In genomic region chr2:1731963-1732768, GRCh38 we compare ENCODE assay signal across 11 cellular contexts. TPM values are rescaled to one million over a fixed set of nuclear protein-coding genes. Genes with fewer than 3 reads are reported as not detected.
DNase-seq lines count a peak whose midpoint lies in the region; ATAC-seq and TF ChIP-seq lines count a peak whose summit lies in the region.
"Had no signal": no experiment of that assay in that cellular context is flagged by ENCODE, and none has a peak within 500 bp of the region (broad histone marks: within the 10 kb centered on the region; RNA-seq: fewer than 3 reads in every experiment).

No MANE protein-coding gene starts in this region.

- no peaks in the 10 kb centered on the region for H3K9me3 ChIP-seq in SJCRH30 (replicated peaks)

- H3K36me3 Mint-ChIP-seq in CD14-positive monocyte: no peaks in the 10 kb centered on the region
- H3K36me3 Mint-ChIP-seq: activated naive CD4-positive, alpha-beta T cell treated with anti-CD3 and anti-CD28 coated beads, Interleukin-2, amount 50 U/mL, for 72 hours; IgD-negative memory B cell had no signal

- peaks cover 0 to 12% (median 5%) of the 10 kb centered on the region in 7 donors for H3K9me3 Mint-ChIP-seq in CD14-positive monocyte
- H3K9me3 Mint-ChIP-seq: activated naive CD4-positive, alpha-beta T cell treated with anti-CD3 and anti-CD28 coated beads, Interleukin-2, amount 50 U/mL, for 72 hours had no signal

- no peak for TF ChIP-seq CTCF in CD14-positive monocyte (IDR thresholded peaks at IDR 0.05)

- no peak overlapping the region for H3K4me3 ChIP-seq in SJCRH30

- H3K27me3 ChIP-seq in SJCRH30: no peaks in the 10 kb centered on the region

- H3K4me1 ChIP-seq in SJCRH30: peaks cover 55% of the 10 kb centered on the region

- no peaks in the 10 kb centered on the region for H3K4me1 Mint-ChIP-seq in CD14-positive monocyte
- H3K4me1 Mint-ChIP-seq: IgD-negative memory B cell had no signal

- H3K4me3 Mint-ChIP-seq in CD14-positive monocyte: no peak overlapping the region
- H3K4me3 Mint-ChIP-seq: IgD-negative memory B cell had no signal

- peaks cover 0 to 2% (median 1%) of the 10 kb centered on the region in 3 donors for H3K27me3 Mint-ChIP-seq in CD14-positive monocyte (ENCODE audit: low read depth in 3 of 3)

- H3K27ac Mint-ChIP-seq in CD14-positive monocyte: no peak overlapping the region
- H3K27ac Mint-ChIP-seq: activated naive CD4-positive, alpha-beta T cell treated with anti-CD3 and anti-CD28 coated beads, Interleukin-2, amount 50 U/mL, for 72 hours; IgD-negative memory B cell had no signal

- H3K36me3 ChIP-seq in SJCRH30: peaks cover 30% of the 10 kb centered on the region

- peak overlapping the region; percentile 58 for H3K27ac ChIP-seq in SJCRH30

- DNase-seq in CD14-positive monocyte (ENCODE audit: low spot score) (peak; percentile 14), SJCRH30 (peak; percentile 62 to 74), glomerular visceral epithelial cell (ENCODE audit: extremely low spot score) (peak; percentile 93), posterior vena cava (ENCODE audit: low spot score) (peak; percentile 82), A172 (ENCODE audit: low spot score) (no peak)
- no peak for DNase-seq in stimulated activated naive CD4-positive, alpha-beta T cell (lab: John Stamatoyannopoulos, UW)
- DNase-seq: GDM1 had no signal

- ATAC-seq in GM21786 (IDR thresholded peaks at IDR 0.05; ENCODE audit: unreplicated experiment) (no peak), HG03460 (IDR thresholded peaks at IDR 0.05; ENCODE audit: unreplicated experiment) (no peak)
- ATAC-seq: activated naive CD4-positive, alpha-beta T cell treated with anti-CD3 and anti-CD28 coated beads, Interleukin-2, amount 50 U/mL, for 72 hours had no signal

- intact Hi-C loops in CD14-positive monocyte (cut with micrococcal nuclease) (no loop called here), posterior vena cava (cut with DNase I) (loop anchor here in 1 of 2 donors (10.0 kb wide), 1 partner anchor 57 kb away; no protein-coding TSS in a partner anchor)

RNA-seq across cellular contexts. Expression of gene PXDN, which starts 12.1 kb away (rescaled TPM):
- not detected for polyA plus RNA-seq in CD14-positive monocyte
- total RNA-seq in SJCRH30 (2014; rRNA removed; shearing (Covaris generic)): 312 and 322 TPM in 2 replicates
- 10 to 100 TPM; 75.3 to 85.8 TPM for total RNA-seq in posterior vena cava
- total RNA-seq in A172 (2014; rRNA removed; shearing (Covaris generic)): 98.5 and 124 TPM in 2 replicates

Comparison
In these comparisons a context has a peak if more than half of its experiments do, and no peak if none do; other contexts are left out.
1. DNase-seq: peak in CD14-positive monocyte (single experiment), SJCRH30 (2 of 2), glomerular visceral epithelial cell (single experiment) and posterior vena cava (single experiment); none in A172 (single experiment) and stimulated activated naive CD4-positive, alpha-beta T cell (0 of 6).